Comparison of ENCODE assay signal across 1 cellular context in the genomic region with DNA sequence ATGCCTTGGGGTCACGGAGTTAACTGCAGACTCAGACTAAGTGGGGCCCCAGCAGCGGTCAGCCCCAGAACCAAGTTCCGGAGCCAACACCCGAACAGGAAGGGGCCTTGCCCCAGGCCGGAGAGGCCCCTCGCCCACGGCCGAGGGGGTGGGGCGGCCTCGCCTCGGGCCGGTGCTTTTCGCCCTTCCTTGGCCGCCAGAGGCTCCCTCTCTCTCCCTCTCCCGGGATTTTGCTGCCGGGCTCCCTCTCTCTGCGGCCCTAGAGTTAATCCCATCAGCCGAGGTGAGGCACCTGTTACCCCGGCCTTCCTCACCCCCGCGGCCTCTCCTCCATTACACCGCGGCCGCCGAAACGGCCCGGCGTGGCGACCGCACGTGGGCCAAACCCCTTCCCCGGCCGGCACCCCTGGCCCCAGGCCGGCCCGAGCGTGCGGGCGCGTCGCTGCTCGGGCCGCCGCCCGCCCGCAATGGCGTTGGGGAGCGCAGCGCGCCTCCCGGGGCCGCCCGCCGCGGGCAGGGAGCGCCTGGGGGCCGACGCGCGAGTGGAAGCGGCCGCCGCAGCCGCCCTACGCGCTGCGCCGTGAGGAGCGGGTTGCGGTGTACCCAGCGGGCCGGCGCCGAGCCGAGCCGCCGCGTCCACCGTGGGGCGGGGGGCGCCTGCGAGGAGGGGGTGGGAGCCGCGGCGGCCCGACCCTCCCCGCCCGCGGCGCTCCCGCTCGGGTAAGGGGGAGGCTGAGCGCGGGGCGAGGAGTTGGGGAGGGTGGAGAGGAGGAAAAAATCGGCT.
TF ChIP-seq lines count a peak whose summit lies in the region.

A gene (plus strand): TSS at position 175 of the 784 bp plus-strand sequence. CDS start 2,520 bp downstream, outside the sequence.

TF ChIP-seq in HepG2, 621 proteins besides CTCF, POLR2A, EP300 and RAD21 (continued from another document and continues in another):
- TF ChIP-seq, protein P1, sequence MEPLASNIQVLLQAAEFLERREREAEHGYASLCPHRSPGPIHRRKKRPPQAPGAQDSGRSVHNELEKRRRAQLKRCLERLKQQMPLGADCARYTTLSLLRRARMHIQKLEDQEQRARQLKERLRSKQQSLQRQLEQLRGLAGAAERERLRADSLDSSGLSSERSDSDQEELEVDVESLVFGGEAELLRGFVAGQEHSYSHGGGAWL (CRISPR knock-in tag; IDR thresholded peaks at IDR 0.05) = peak; percentile 85
- TF ChIP-seq YEATS2 (CRISPR knock-in tag; IDR thresholded peaks at IDR 0.05; ENCODE audit: borderline replicate concordance) (no peak; the same call in 1 of the 2 replicates), NR2C2 (CRISPR knock-in tag; IDR thresholded peaks at IDR 0.05; ENCODE audit: borderline replicate concordance) (0 out of 2 replicates have a peak, but pooled peaks have one; percentile 43), ZZZ3 (CRISPR knock-in tag; IDR thresholded peaks at IDR 0.05; ENCODE audit: borderline replicate concordance) (peak; percentile 35; the same call in 1 of the 2 replicates), NCOA5 (CRISPR knock-in tag; IDR thresholded peaks at IDR 0.05) (no peak), KAT2B (IDR thresholded peaks at IDR 0.05; ENCODE audit: borderline replicate concordance, low read depth, low read length) (no peak), ZNF496 (CRISPR knock-in tag; IDR thresholded peaks at IDR 0.05; ENCODE audit: insufficient replicate concordance) (no peak), SRSF9 (IDR thresholded peaks at IDR 0.05; ENCODE audit: borderline replicate concordance, insufficient read depth, low read depth, low read length, poor library complexity, severe bottlenecking) (no peak), MTF2 (CRISPR knock-in tag; IDR thresholded peaks at IDR 0.05; ENCODE audit: borderline replicate concordance) (peak; percentile 35; the same call in 1 of the 2 replicates), ZBTB21 (CRISPR knock-in tag; IDR thresholded peaks at IDR 0.05) (no peak), MAZ (IDR thresholded peaks at IDR 0.05; ENCODE audit: borderline replicate concordance, low read depth, low read length) (no peak), MAZ (CRISPR knock-in tag; IDR thresholded peaks at IDR 0.05; ENCODE audit: low read depth) (peak; percentile 75), KLF9 (CRISPR knock-in tag; IDR thresholded peaks at IDR 0.05; ENCODE audit: low read depth) (no peak), ZNF350 (CRISPR knock-in tag; IDR thresholded peaks at IDR 0.05; ENCODE audit: borderline replicate concordance, low read depth) (no peak; the same call in 1 of the 2 replicates), TAF15 (IDR thresholded peaks at IDR 0.05; ENCODE audit: low read depth, low read length, poor library complexity, severe bottlenecking) (no peak), RBFOX2 (IDR thresholded peaks at IDR 0.05; ENCODE audit: low read depth, low read length) (peak; percentile 81), ZBTB1 (CRISPR knock-in tag; IDR thresholded peaks at IDR 0.05; ENCODE audit: borderline replicate concordance) (no peak), ZNF468 (CRISPR knock-in tag; IDR thresholded peaks at IDR 0.05) (peak; percentile 85; the same call in 1 of the 2 replicates), ZNF737 (CRISPR knock-in tag; IDR thresholded peaks at IDR 0.05; ENCODE audit: borderline replicate concordance) (no peak), JUND (CRISPR knock-in tag; IDR thresholded peaks at IDR 0.05) (no peak), GFI1 (CRISPR knock-in tag; IDR thresholded peaks at IDR 0.05; ENCODE audit: borderline replicate concordance) (no peak; the same call in 1 of the 2 replicates), ATRX (CRISPR knock-in tag; IDR thresholded peaks at IDR 0.05; ENCODE audit: borderline replicate concordance) (no peak), GZF1 (CRISPR knock-in tag; IDR thresholded peaks at IDR 0.05) (no peak)
- TF ChIP-seq, protein P2, sequence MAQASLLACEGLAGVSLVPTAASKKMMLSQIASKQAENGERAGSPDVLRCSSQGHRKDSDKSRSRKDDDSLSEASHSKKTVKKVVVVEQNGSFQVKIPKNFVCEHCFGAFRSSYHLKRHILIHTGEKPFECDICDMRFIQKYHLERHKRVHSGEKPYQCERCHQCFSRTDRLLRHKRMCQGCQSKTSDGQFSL (CRISPR knock-in tag; IDR thresholded peaks at IDR 0.05) = peak; percentile 49
- TF ChIP-seq, protein P3, sequence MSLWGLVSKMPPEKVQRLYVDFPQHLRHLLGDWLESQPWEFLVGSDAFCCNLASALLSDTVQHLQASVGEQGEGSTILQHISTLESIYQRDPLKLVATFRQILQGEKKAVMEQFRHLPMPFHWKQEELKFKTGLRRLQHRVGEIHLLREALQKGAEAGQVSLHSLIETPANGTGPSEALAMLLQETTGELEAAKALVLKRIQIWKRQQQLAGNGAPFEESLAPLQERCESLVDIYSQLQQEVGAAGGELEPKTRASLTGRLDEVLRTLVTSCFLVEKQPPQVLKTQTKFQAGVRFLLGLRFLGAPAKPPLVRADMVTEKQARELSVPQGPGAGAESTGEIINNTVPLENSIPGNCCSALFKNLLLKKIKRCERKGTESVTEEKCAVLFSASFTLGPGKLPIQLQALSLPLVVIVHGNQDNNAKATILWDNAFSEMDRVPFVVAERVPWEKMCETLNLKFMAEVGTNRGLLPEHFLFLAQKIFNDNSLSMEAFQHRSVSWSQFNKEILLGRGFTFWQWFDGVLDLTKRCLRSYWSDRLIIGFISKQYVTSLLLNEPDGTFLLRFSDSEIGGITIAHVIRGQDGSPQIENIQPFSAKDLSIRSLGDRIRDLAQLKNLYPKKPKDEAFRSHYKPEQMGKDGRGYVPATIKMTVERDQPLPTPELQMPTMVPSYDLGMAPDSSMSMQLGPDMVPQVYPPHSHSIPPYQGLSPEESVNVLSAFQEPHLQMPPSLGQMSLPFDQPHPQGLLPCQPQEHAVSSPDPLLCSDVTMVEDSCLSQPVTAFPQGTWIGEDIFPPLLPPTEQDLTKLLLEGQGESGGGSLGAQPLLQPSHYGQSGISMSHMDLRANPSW (CRISPR knock-in tag; IDR thresholded peaks at IDR 0.05; ENCODE audit: borderline replicate concordance) = no peak
- TF ChIP-seq, protein P4, sequence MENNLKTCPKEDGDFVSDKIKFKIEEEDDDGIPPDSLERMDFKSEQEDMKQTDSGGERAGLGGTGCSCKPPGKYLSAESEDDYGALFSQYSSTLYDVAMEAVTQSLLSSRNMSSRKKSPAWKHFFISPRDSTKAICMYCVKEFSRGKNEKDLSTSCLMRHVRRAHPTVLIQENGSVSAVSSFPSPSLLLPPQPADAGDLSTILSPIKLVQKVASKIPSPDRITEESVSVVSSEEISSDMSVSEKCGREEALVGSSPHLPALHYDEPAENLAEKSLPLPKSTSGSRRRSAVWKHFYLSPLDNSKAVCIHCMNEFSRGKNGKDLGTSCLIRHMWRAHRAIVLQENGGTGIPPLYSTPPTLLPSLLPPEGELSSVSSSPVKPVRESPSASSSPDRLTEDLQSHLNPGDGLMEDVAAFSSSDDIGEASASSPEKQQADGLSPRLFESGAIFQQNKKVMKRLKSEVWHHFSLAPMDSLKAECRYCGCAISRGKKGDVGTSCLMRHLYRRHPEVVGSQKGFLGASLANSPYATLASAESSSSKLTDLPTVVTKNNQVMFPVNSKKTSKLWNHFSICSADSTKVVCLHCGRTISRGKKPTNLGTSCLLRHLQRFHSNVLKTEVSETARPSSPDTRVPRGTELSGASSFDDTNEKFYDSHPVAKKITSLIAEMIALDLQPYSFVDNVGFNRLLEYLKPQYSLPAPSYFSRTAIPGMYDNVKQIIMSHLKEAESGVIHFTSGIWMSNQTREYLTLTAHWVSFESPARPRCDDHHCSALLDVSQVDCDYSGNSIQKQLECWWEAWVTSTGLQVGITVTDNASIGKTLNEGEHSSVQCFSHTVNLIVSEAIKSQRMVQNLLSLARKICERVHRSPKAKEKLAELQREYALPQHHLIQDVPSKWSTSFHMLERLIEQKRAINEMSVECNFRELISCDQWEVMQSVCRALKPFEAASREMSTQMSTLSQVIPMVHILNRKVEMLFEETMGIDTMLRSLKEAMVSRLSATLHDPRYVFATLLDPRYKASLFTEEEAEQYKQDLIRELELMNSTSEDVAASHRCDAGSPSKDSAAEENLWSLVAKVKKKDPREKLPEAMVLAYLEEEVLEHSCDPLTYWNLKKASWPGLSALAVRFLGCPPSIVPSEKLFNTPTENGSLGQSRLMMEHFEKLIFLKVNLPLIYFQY (CRISPR knock-in tag; IDR thresholded peaks at IDR 0.05; ENCODE audit: borderline replicate concordance) = peak; percentile 38; the same call in 1 of the 2 replicates
- TF ChIP-seq, protein P5, sequence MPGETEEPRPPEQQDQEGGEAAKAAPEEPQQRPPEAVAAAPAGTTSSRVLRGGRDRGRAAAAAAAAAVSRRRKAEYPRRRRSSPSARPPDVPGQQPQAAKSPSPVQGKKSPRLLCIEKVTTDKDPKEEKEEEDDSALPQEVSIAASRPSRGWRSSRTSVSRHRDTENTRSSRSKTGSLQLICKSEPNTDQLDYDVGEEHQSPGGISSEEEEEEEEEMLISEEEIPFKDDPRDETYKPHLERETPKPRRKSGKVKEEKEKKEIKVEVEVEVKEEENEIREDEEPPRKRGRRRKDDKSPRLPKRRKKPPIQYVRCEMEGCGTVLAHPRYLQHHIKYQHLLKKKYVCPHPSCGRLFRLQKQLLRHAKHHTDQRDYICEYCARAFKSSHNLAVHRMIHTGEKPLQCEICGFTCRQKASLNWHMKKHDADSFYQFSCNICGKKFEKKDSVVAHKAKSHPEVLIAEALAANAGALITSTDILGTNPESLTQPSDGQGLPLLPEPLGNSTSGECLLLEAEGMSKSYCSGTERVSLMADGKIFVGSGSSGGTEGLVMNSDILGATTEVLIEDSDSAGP (CRISPR knock-in tag; IDR thresholded peaks at IDR 0.05; ENCODE audit: borderline replicate concordance) = peak; percentile 72; the same call in 1 of the 2 replicates
- TF ChIP-seq, protein P6, sequence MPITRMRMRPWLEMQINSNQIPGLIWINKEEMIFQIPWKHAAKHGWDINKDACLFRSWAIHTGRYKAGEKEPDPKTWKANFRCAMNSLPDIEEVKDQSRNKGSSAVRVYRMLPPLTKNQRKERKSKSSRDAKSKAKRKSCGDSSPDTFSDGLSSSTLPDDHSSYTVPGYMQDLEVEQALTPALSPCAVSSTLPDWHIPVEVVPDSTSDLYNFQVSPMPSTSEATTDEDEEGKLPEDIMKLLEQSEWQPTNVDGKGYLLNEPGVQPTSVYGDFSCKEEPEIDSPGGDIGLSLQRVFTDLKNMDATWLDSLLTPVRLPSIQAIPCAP (CRISPR knock-in tag; IDR thresholded peaks at IDR 0.05; ENCODE audit: low read depth) = no peak
- TF ChIP-seq, protein P7, sequence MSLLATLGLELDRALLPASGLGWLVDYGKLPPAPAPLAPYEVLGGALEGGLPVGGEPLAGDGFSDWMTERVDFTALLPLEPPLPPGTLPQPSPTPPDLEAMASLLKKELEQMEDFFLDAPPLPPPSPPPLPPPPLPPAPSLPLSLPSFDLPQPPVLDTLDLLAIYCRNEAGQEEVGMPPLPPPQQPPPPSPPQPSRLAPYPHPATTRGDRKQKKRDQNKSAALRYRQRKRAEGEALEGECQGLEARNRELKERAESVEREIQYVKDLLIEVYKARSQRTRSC (CRISPR knock-in tag; IDR thresholded peaks at IDR 0.05; ENCODE audit: low read depth) = 0 out of 2 replicates have a peak, but pooled peaks have one; percentile 18
- TF ChIP-seq, protein P8, sequence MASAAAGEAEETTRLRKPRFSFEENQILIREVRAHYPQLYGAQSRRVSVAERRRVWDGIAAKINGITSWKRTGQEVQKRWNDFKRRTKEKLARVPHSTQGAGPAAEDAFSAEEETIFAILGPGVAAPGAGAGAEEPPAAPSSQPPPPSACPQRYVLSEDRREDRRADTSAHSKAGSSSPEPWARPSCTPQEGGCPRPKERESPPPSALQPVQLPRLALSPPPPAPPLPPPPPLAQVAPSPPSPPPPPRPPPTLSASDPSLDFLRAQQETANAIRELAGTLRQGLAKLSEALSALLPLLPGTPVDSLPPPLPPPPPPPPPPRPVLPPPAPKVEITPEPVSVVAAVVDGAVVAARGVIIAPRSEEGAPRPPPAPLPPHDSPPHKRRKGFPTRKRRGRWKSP (CRISPR knock-in tag; IDR thresholded peaks at IDR 0.05) = no peak
- TF ChIP-seq, protein P9, sequence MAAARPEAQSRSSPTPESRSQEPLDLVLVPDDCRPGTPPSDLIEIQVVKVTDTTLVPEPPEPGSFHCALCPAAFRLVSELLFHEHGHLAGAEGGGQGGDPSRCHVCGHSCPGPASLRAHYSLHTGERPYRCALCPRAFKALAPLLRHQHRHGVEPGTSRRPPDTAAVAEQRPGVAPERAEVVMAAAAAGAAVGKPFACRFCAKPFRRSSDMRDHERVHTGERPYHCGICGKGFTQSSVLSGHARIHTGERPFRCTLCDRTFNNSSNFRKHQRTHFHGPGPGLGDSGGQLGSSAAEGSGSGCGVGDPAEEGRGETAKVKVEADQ (CRISPR knock-in tag; IDR thresholded peaks at IDR 0.05; ENCODE audit: borderline replicate concordance) = no peak
- TF ChIP-seq, protein P10, sequence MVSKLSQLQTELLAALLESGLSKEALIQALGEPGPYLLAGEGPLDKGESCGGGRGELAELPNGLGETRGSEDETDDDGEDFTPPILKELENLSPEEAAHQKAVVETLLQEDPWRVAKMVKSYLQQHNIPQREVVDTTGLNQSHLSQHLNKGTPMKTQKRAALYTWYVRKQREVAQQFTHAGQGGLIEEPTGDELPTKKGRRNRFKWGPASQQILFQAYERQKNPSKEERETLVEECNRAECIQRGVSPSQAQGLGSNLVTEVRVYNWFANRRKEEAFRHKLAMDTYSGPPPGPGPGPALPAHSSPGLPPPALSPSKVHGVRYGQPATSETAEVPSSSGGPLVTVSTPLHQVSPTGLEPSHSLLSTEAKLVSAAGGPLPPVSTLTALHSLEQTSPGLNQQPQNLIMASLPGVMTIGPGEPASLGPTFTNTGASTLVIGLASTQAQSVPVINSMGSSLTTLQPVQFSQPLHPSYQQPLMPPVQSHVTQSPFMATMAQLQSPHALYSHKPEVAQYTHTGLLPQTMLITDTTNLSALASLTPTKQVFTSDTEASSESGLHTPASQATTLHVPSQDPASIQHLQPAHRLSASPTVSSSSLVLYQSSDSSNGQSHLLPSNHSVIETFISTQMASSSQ (IDR thresholded peaks at IDR 0.05; ENCODE audit: low read depth) = no peak
- TF ChIP-seq, protein P10 (CRISPR knock-in tag; IDR thresholded peaks at IDR 0.05; ENCODE audit: borderline replicate concordance) = no peak; the same call in 1 of the 2 replicates
- TF ChIP-seq, protein P11, sequence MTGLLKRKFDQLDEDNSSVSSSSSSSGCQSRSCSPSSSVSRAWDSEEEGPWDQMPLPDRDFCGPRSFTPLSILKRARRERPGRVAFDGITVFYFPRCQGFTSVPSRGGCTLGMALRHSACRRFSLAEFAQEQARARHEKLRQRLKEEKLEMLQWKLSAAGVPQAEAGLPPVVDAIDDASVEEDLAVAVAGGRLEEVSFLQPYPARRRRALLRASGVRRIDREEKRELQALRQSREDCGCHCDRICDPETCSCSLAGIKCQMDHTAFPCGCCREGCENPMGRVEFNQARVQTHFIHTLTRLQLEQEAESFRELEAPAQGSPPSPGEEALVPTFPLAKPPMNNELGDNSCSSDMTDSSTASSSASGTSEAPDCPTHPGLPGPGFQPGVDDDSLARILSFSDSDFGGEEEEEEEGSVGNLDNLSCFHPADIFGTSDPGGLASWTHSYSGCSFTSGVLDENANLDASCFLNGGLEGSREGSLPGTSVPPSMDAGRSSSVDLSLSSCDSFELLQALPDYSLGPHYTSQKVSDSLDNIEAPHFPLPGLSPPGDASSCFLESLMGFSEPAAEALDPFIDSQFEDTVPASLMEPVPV (CRISPR knock-in tag; IDR thresholded peaks at IDR 0.05) = no peak
